In the genomic region with DNA sequence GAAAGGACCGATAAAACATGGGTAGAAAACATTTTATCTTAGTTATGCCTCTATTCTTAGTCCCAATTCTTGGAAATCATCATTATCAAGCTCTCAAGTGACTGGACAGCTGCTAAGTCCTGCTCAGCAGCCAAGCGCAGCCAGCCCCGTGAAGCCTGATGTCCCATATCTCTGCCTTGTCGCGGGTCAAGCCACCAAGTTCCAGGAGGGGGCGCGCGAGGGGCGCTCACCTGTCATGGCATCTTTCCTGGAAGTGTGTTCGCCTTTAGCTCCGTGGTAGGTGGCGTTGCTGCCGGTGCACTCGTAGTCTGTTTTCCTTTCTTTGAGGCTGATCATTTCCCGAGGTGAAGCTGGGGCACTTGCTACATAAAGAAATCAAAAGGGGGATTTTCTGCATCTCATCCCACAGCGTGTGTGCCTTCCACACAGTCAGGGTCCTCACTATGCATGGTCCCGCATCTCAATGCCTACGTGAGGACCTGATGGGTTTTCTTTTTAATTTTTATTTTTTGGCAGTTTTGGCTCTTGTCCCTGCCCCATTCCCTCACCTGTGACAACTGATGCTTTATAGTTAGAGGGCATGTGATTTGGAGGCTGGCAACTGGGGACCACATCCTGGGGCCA, we compare ENCODE assay signal across 8 cellular contexts.
A peak's percentile ranks its signal among the peaks of the same experiment; 100 is the strongest.
DNase-seq lines count a peak whose midpoint lies in the region; ATAC-seq lines count a peak whose summit lies in the region.

No MANE protein-coding gene starts in this region.

- H3K4me1 Mint-ChIP-seq in activated naive CD4-positive, alpha-beta T cell treated with anti-CD3 and anti-CD28 coated beads for 36 hours (ENCODE audit: low read depth): peaks cover 9% of the 10 kb centered on the region

- H3K9me3 Mint-ChIP-seq in activated naive CD4-positive, alpha-beta T cell treated with anti-CD3 and anti-CD28 coated beads for 36 hours: no peaks in the 10 kb centered on the region

- H3K27me3 ChIP-seq in right cardiac atrium (ENCODE audit: control insufficient read depth, insufficient read depth): no peaks in the 10 kb centered on the region

- 8% methylated on average over 18 of the region's 18 CpGs for WGBS in right cardiac atrium

- no peak overlapping the region for H3K4me3 ChIP-seq in right cardiac atrium (ENCODE audit: low read length)

- H3K9me3 ChIP-seq in right cardiac atrium (ENCODE audit: control insufficient read depth, low read length): no peaks in the 10 kb centered on the region

- H3K36me3 Mint-ChIP-seq in activated naive CD4-positive, alpha-beta T cell treated with anti-CD3 and anti-CD28 coated beads for 36 hours (ENCODE audit: low read depth): no peaks in the 10 kb centered on the region

- DNase-seq in D341Med (ENCODE audit: low spot score) (peak; percentile 73), SHP77 treated with DMSO at 0.1 percent for 48 hours (lab: John Stamatoyannopoulos, UW) (peak; percentile 27), right cardiac atrium (peak; percentile 63 to 92 (median 88)), GOT3 (lab: John Stamatoyannopoulos, UW) (no peak)
- DNase-seq in activated naive CD4-positive, alpha-beta T cell treated with anti-CD3 and anti-CD28 coated beads for 36 hours: peak; percentile 87
- peak; percentile 65 for DNase-seq in stimulated activated CD4-positive, alpha-beta T cell treated with anti-CD3 and anti-CD28 coated beads, Interleukin-12 subunit alpha, Interleukin-12 subunit beta, amount 100 ng/mL, for 4 hours

- peak overlapping the region; percentile 32 for H3K4me3 Mint-ChIP-seq in activated naive CD4-positive, alpha-beta T cell treated with anti-CD3 and anti-CD28 coated beads for 36 hours

- no peak overlapping the region for H3K27ac ChIP-seq in right cardiac atrium (ENCODE audit: low read length)

- intact Hi-C loops in activated naive CD4-positive, alpha-beta T cell treated with anti-CD3 and anti-CD28 coated beads for 36 hours (cut with micrococcal nuclease): loop anchor here (1.0 to 10.0 kb wide), 7 partner anchors 194 to 1035 kb away; no protein-coding TSS in a partner anchor
- intact Hi-C loops in right cardiac atrium (cut with DNase I): no loop called here

- H3K27ac Mint-ChIP-seq in activated naive CD4-positive, alpha-beta T cell treated with anti-CD3 and anti-CD28 coated beads for 36 hours: peak overlapping the region; percentile 15

- ATAC-seq in GM19467 (IDR thresholded peaks at IDR 0.05; ENCODE audit: unreplicated experiment) (peak; percentile 84), HG03521 (IDR thresholded peaks at IDR 0.05; ENCODE audit: unreplicated experiment) (peak; percentile 83), right cardiac atrium (peak; percentile 84 to 85)

- CTCF ChIA-PET in activated naive CD4-positive, alpha-beta T cell treated with anti-CD3 and anti-CD28 coated beads for 36 hours (lab: Charles Lee): interaction anchor here (0.7 to 2.6 kb wide), 14 partner anchors 8 to 535 kb away, joined by 3 to 8 read pairs (median 4); no protein-coding TSS in a partner anchor

- H3K27me3 Mint-ChIP-seq in activated naive CD4-positive, alpha-beta T cell treated with anti-CD3 and anti-CD28 coated beads for 36 hours (ENCODE audit: low read depth): peaks cover 22% of the 10 kb centered on the region

- H3K4me1 ChIP-seq in right cardiac atrium (ENCODE audit: control insufficient read depth, insufficient read depth, low read length): peaks cover 3% of the 10 kb centered on the region
